In the genomic region with DNA sequence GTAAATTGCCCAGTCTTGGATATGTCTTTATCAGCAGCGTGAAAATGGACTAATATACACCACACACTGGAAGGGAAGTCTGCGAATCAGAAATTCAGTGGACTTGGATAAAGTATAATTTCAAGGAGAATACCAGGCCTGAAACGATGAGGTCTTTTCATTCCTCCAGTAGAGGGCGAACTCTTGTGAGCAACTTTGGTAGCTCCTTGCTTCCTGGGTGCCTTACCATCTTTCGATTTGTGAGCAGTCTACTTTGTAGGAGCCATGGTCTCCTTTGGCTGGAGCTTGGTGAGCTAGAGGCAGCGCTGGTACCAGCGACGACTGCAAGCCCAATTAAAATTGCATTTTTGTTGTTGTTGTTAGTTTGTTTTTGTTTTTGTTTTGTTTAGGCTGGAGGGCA, we compare ENCODE assay signal across 14 cellular contexts.
DNase-seq lines count a peak whose midpoint lies in the region; ATAC-seq, FAIRE-seq and TF ChIP-seq lines count a peak whose summit lies in the region.
"Had no signal": no experiment of that assay in that cellular context is flagged by ENCODE, and none has a peak within 500 bp of the region (broad histone marks: within the 10 kb centered on the region; RNA-seq: fewer than 3 reads in every experiment).

No MANE protein-coding gene starts in this region.

- TF ChIP-seq CTCF in GM12864 (IDR thresholded peaks at IDR 0.05; ENCODE audit: low read depth, low read length, missing control alignments) (peak; percentile 8), KMS-11 (conservative IDR thresholded peaks at IDR 0.05; ENCODE audit: low read depth, low read length) (peak; percentile 34), astrocyte (IDR thresholded peaks at IDR 0.05; ENCODE audit: insufficient read depth, low read depth, low read length) (peak; percentile 7), neural crest cell (conservative IDR thresholded peaks at IDR 0.05) (peak; percentile 38)

- H3K9ac ChIP-seq in KMS-11 (no peak overlapping the region), astrocyte (ENCODE audit: low read length) (no peak overlapping the region)

- H2AFZ ChIP-seq in KMS-11 (ENCODE audit: low read depth) (no peak overlapping the region), astrocyte (ENCODE audit: low read depth, low read length) (no peak overlapping the region)

- H3K4me3 Mint-ChIP-seq in astrocyte (ENCODE audit: unreplicated experiment) (no peak overlapping the region), neural crest cell (no peak overlapping the region)
- H3K4me3 Mint-ChIP-seq: stimulated activated naive B cell treated with anti-CD40 and anti-IgM and Interleukin-4, amounts not matched to agents 10 μg/mL and 1 μg/mL and 100 μg/mL, for 72 hours had no signal

- H4K20me1 ChIP-seq in KMS-11 (ENCODE audit: insufficient read depth) (no peaks in the 10 kb centered on the region), astrocyte (ENCODE audit: insufficient read depth, low read length) (no peaks in the 10 kb centered on the region)

- ATAC-seq in HG03342 (IDR thresholded peaks at IDR 0.05; ENCODE audit: unreplicated experiment), result no peak
- ATAC-seq: left lung; stimulated activated naive B cell treated with anti-CD40 and anti-IgM and Interleukin-4, amounts not matched to agents 10 μg/mL and 1 μg/mL and 100 μg/mL, for 72 hours had no signal

- H3K27ac Mint-ChIP-seq in astrocyte (ENCODE audit: unreplicated experiment) (no peak overlapping the region), neural crest cell (ENCODE audit: unreplicated experiment) (no peak overlapping the region)
- H3K27ac Mint-ChIP-seq: stimulated activated naive B cell treated with anti-CD40 and anti-IgM and Interleukin-4, amounts not matched to agents 10 μg/mL and 1 μg/mL and 100 μg/mL, for 72 hours had no signal

- no peak overlapping the region for H3K4me3 ChIP-seq in GM12864 (ENCODE audit: low read depth, low read length)
- no peak overlapping the region for H3K4me3 ChIP-seq in KMS-11 (IDR thresholded peaks at IDR 0.05; ENCODE audit: insufficient read depth, low read depth, low read length)
- H3K4me3 ChIP-seq in astrocyte (ENCODE audit: insufficient read depth, low read depth, low read length), result no peak overlapping the region
- H3K4me3 ChIP-seq: left lung had no signal

- no peaks in the 10 kb centered on the region for H3K79me2 ChIP-seq in KMS-11 (ENCODE audit: insufficient read depth, low read depth)
- H3K79me2 ChIP-seq in astrocyte (ENCODE audit: insufficient read depth, low read length), result no peaks in the 10 kb centered on the region

- no peaks in the 10 kb centered on the region for H3K27me3 ChIP-seq in KMS-11 (ENCODE audit: insufficient read depth, low read depth)
- H3K27me3 ChIP-seq in astrocyte (ENCODE audit: insufficient read depth, low read length), result no peaks in the 10 kb centered on the region
- H3K27me3 ChIP-seq: left lung had no signal

- H3K4me1 Mint-ChIP-seq in astrocyte (ENCODE audit: low read depth, unreplicated experiment), result no peaks in the 10 kb centered on the region
- no peaks in the 10 kb centered on the region for H3K4me1 Mint-ChIP-seq in neural crest cell
- H3K4me1 Mint-ChIP-seq: stimulated activated naive B cell treated with anti-CD40 and anti-IgM and Interleukin-4, amounts not matched to agents 10 μg/mL and 1 μg/mL and 100 μg/mL, for 72 hours had no signal

- FAIRE-seq in astrocyte (lab: Jason Lieb, UNC), result no peak

- H3K4me1 ChIP-seq in KMS-11 (ENCODE audit: low read depth, poor library complexity, severe bottlenecking), result no peaks in the 10 kb centered on the region
- H3K4me1 ChIP-seq in astrocyte (ENCODE audit: insufficient read depth, low read length), result no peaks in the 10 kb centered on the region
- H3K4me1 ChIP-seq: left lung had no signal

- DNase-seq in GM12864 (ENCODE audit: low read depth) (no peak), astrocyte (ENCODE audit: low read depth) (no peak), neural crest cell (ENCODE audit: low read depth, low spot score) (no peak), GDM1 (lab: John Stamatoyannopoulos, UW) (no peak), NOMO-1 treated with DMSO at 0.1 percent for 48 hours (lab: John Stamatoyannopoulos, UW; ENCODE audit: unreplicated experiment) (no peak)
- DNase-seq: activated naive CD4-positive, alpha-beta T cell treated with anti-CD3 and anti-CD28 coated beads, Interleukin-2, amount 50 U/mL, for 16 hours; cortex of kidney; foreskin melanocyte; left lung; NCI-H446; occipital lobe; stimulated activated naive B cell treated with anti-CD40 and anti-IgM and Interleukin-4, amounts not matched to agents 10 μg/mL and 1 μg/mL and 100 μg/mL, for 72 hours had no signal

- H3K36me3 ChIP-seq in KMS-11 (ENCODE audit: insufficient read depth), result no peaks in the 10 kb centered on the region
- no peaks in the 10 kb centered on the region for H3K36me3 ChIP-seq in astrocyte (ENCODE audit: insufficient read depth, low read length)
- H3K36me3 ChIP-seq: left lung had no signal

- H3K36me3 Mint-ChIP-seq in astrocyte (ENCODE audit: low read depth, unreplicated experiment), result no peaks in the 10 kb centered on the region
- peaks cover 3% of the 10 kb centered on the region for H3K36me3 Mint-ChIP-seq in neural crest cell (ENCODE audit: low read depth)
- H3K36me3 Mint-ChIP-seq: stimulated activated naive B cell treated with anti-CD40 and anti-IgM and Interleukin-4, amounts not matched to agents 10 μg/mL and 1 μg/mL and 100 μg/mL, for 72 hours had no signal

- H3K4me2 ChIP-seq in KMS-11 (no peak overlapping the region), astrocyte (ENCODE audit: low read length) (no peak overlapping the region)

- no peaks in the 10 kb centered on the region for H3K9me3 ChIP-seq in astrocyte (ENCODE audit: insufficient read depth, low read depth, low read length)

- H3K9me3 Mint-ChIP-seq in astrocyte (ENCODE audit: unreplicated experiment) (peaks cover 5% of the 10 kb centered on the region), neural crest cell (peaks cover 12% of the 10 kb centered on the region)

- no peak overlapping the region for H3K27ac ChIP-seq in KMS-11
- H3K27ac ChIP-seq in astrocyte (ENCODE audit: low read depth, low read length), result no peak overlapping the region
- H3K27ac ChIP-seq: left lung had no signal

- H3K27me3 Mint-ChIP-seq in astrocyte (ENCODE audit: low read depth, unreplicated experiment) (no peaks in the 10 kb centered on the region), neural crest cell (ENCODE audit: low read depth) (no peaks in the 10 kb centered on the region)
- H3K27me3 Mint-ChIP-seq: stimulated activated naive B cell treated with anti-CD40 and anti-IgM and Interleukin-4, amounts not matched to agents 10 μg/mL and 1 μg/mL and 100 μg/mL, for 72 hours had no signal
